15 cellular contexts compared by ENCODE assay signal in genomic region chr9:131138676-131139075, GRCh38.
"Had no signal": no experiment of that assay in that cellular context is flagged by ENCODE, and none has a peak within 500 bp of the region (broad histone marks: within the 10 kb centered on the region; RNA-seq: fewer than 3 reads in every experiment).

No MANE protein-coding gene starts in this region.

- ATAC-seq: left colon; right cardiac atrium; stimulated activated naive CD8-positive, alpha-beta T cell treated with anti-CD3 and anti-CD28 coated beads, Interleukin-15, Interleukin-2, amounts not matched to agents 100 U/mL and 50 U/mL, for 24 hours had no signal

- H3K27ac ChIP-seq: parathyroid adenoma, upper lobe of left lung had no signal

- H3K27me3 ChIP-seq: upper lobe of left lung had no signal

- H3K4me3 ChIP-seq: upper lobe of left lung had no signal

- FAIRE-seq: keratinocyte had no signal

- DNase-seq: activated CD4-positive, alpha-beta T cell treated with anti-CD3 and anti-CD28 coated beads for 1 hour; activated CD4-positive, alpha-beta T cell treated with anti-CD3 and anti-CD28 coated beads, Interleukin-2, amount 50 U/mL, for 1 hour; activated gamma-delta T cell treated with Interleukin-2 at 50 U/mL for 16 hours; activated T-cell treated with anti-CD3 and anti-CD28 coated beads, Interleukin-2, amount 50 U/mL, for 1 hour; anterior cingulate cortex; effector CD8-positive, alpha-beta T cell; erythroblast; foreskin fibroblast; left colon; right cardiac atrium; stimulated activated CD4-positive, alpha-beta T cell treated with anti-CD3 and anti-CD28 coated beads, Interleukin-4, amount 100 ng/mL, for 4 hours; stimulated activated naive CD8-positive, alpha-beta T cell treated with anti-CD3 and anti-CD28 coated beads, Interleukin-15, Interleukin-2, amounts not matched to agents 100 U/mL and 50 U/mL, for 24 hours; upper lobe of left lung had no signal

- H3K9me3 ChIP-seq: upper lobe of left lung had no signal

- H3K4me1 ChIP-seq: parathyroid adenoma, upper lobe of left lung had no signal
